ENCODE assay signal across 8 cellular contexts in genomic region chr5:14173419-14174234, GRCh38. TPM values are rescaled to one million over a fixed set of nuclear protein-coding genes. Genes with fewer than 3 reads are reported as not detected.
A peak's percentile ranks its signal among the peaks of the same experiment; 100 is the strongest.
DNase-seq lines count a peak whose midpoint lies in the region; ATAC-seq and TF ChIP-seq lines count a peak whose summit lies in the region.
"Had no signal": no experiment of that assay in that cellular context is flagged by ENCODE, and none has a peak within 500 bp of the region (broad histone marks: within the 10 kb centered on the region; RNA-seq: fewer than 3 reads in every experiment).

No MANE protein-coding gene starts in this region.

- H3K9me3 ChIP-seq in endodermal cell (ENCODE audit: control insufficient read depth, low read length) (no peaks in the 10 kb centered on the region), sigmoid colon (no peaks in the 10 kb centered on the region), MG63 (no peaks in the 10 kb centered on the region), adrenal gland (replicated peaks in 1 of 3) (no peaks in the 10 kb centered on the region)

- TF ChIP-seq POLR2A in sigmoid colon (IDR thresholded peaks at IDR 0.05): no peak
- no peak for TF ChIP-seq POLR2A in adrenal gland (IDR thresholded peaks at IDR 0.05)

- intact Hi-C loops in sigmoid colon (cut with DNase I): no loop called here
- intact Hi-C loops in adrenal gland (cut with DNase I): no loop called here

- H3K36me3 ChIP-seq in endodermal cell (ENCODE audit: control insufficient read depth, insufficient read depth, low read length) (no peaks in the 10 kb centered on the region), sigmoid colon (no peaks in the 10 kb centered on the region), MG63 (peaks cover 34% of the 10 kb centered on the region), adrenal gland (replicated peaks in 1 of 2) (no peaks in the 10 kb centered on the region)

- peak; percentile 7 for ATAC-seq in GM21423 (IDR thresholded peaks at IDR 0.05; ENCODE audit: unreplicated experiment)
- ATAC-seq in HG02970 (IDR thresholded peaks at IDR 0.05; ENCODE audit: low FRiP score, unreplicated experiment): no peak

- DNase-seq in HL-60 (ENCODE audit: low read depth in 1 of 2, low spot score in 1 of 2): no peak
- no peak for DNase-seq in endodermal cell
- DNase-seq in sigmoid colon: no peak
- DNase-seq in MG63: no peak
- DNase-seq in adrenal gland: no peak
- DNase-seq: activated naive CD8-positive, alpha-beta T cell treated with anti-CD3 and anti-CD28 coated beads, Interleukin-2, amount 10 ng/mL, durations not matched to agents 7 days and 5 days had no signal

- 76% methylated on average over 8 to 14 of the region's 14 CpGs for WGBS in endodermal cell (ENCODE audit: insufficient coverage in 1 of 2, insufficient read length in 1 of 2), 2 experiments
- WGBS in sigmoid colon, 2 donors: 70 to 73% methylated on average over 14 of the region's 14 CpGs
- WGBS in adrenal gland, 4 donors: 77 to 83% (median 79%) methylated on average over 14 of the region's 14 CpGs

- H3K27ac ChIP-seq in HL-60 (replicated peaks) (peak overlapping the region; percentile 81), endodermal cell (ENCODE audit: low read depth, low read length) (peak overlapping the region; percentile 62), sigmoid colon (peak overlapping the region in 3 of 4 donors; percentile 29 to 53 (median 33)), adrenal gland (peak overlapping the region in 1 of 5 donors; percentile 7)

- peak overlapping the region; percentile 3 for H3K9ac ChIP-seq in endodermal cell (ENCODE audit: extremely low read depth, low read length, poor library complexity, severe bottlenecking)

- H3K27ac Mint-ChIP-seq in endodermal cell: peak overlapping the region; percentile 80
- H3K27ac Mint-ChIP-seq: activated naive CD8-positive, alpha-beta T cell treated with anti-CD3 and anti-CD28 coated beads, Interleukin-2, amount 10 ng/mL, durations not matched to agents 7 days and 5 days had no signal

- peaks cover 57% of the 10 kb centered on the region for H3K4me1 Mint-ChIP-seq in endodermal cell

- H3K27me3 ChIP-seq in HL-60 (ENCODE audit: insufficient read depth, poor library complexity, severe bottlenecking) (no peaks in the 10 kb centered on the region), endodermal cell (ENCODE audit: control insufficient read depth, insufficient read depth, low read length, poor library complexity, severe bottlenecking) (no peaks in the 10 kb centered on the region), sigmoid colon (no peaks in the 10 kb centered on the region), MG63 (no peaks in the 10 kb centered on the region), adrenal gland (no peaks in the 10 kb centered on the region)

- H3K36me3 Mint-ChIP-seq in endodermal cell (ENCODE audit: low read depth): no peaks in the 10 kb centered on the region

- peaks cover 15% of the 10 kb centered on the region for H3K4me1 ChIP-seq in endodermal cell (ENCODE audit: control insufficient read depth, insufficient read depth, low read length)
- H3K4me1 ChIP-seq in sigmoid colon: peaks cover 0 to 84% (median 65%) of the 10 kb centered on the region in 4 donors
- peaks cover 0 to 44% of the 10 kb centered on the region in 2 donors for H3K4me1 ChIP-seq in adrenal gland (replicated peaks in 1 of 2)

- peak overlapping the region; percentile 8 for H3K4me3 Mint-ChIP-seq in endodermal cell
- H3K4me3 Mint-ChIP-seq: activated naive CD8-positive, alpha-beta T cell treated with anti-CD3 and anti-CD28 coated beads, Interleukin-2, amount 10 ng/mL, durations not matched to agents 7 days and 5 days had no signal

- no peak for TF ChIP-seq EP300 in sigmoid colon (IDR thresholded peaks at IDR 0.05)

- no peaks in the 10 kb centered on the region for H3K9me3 Mint-ChIP-seq in endodermal cell
- H3K9me3 Mint-ChIP-seq: activated naive CD8-positive, alpha-beta T cell treated with anti-CD3 and anti-CD28 coated beads, Interleukin-2, amount 10 ng/mL, durations not matched to agents 7 days and 5 days had no signal

- no peak for TF ChIP-seq CTCF in HL-60 (IDR thresholded peaks at IDR 0.05; ENCODE audit: insufficient read depth, low read length)
- TF ChIP-seq CTCF in endodermal cell (conservative IDR thresholded peaks at IDR 0.05): no peak
- no peak for TF ChIP-seq CTCF in sigmoid colon (IDR thresholded peaks at IDR 0.05)
- no peak for TF ChIP-seq CTCF in adrenal gland (IDR thresholded peaks at IDR 0.05)

- no peaks in the 10 kb centered on the region for H3K27me3 Mint-ChIP-seq in endodermal cell (ENCODE audit: insufficient read depth)

- H3K4me3 ChIP-seq in HL-60 (replicated peaks; ENCODE audit: insufficient read depth, low read length): no peak overlapping the region
- H3K4me3 ChIP-seq in endodermal cell (ENCODE audit: low read length): peak overlapping the region; percentile 38
- no peak overlapping the region for H3K4me3 ChIP-seq in sigmoid colon
- no peak overlapping the region for H3K4me3 ChIP-seq in MG63
- H3K4me3 ChIP-seq in adrenal gland: no peak overlapping the region

RNA-seq across cellular contexts. Expression of gene TRIO, which starts 30.5 kb away (rescaled TPM):
- 100 to 1,000 TPM in 1 of 2 donors, 10 to 100 TPM in 1; 88.3 to 109 TPM for total RNA-seq in endodermal cell
- polyA plus RNA-seq in endodermal cell (2013, experiment 1 of 2): 56.6 TPM
- 54.0 TPM for polyA plus RNA-seq in endodermal cell (2013, experiment 2 of 2)
- 100 to 1,000 TPM; 119 to 300 (median 181) TPM for total RNA-seq in sigmoid colon
- 10 to 100 TPM; 34.8 to 56.4 (median 53.2) TPM for polyA plus RNA-seq in sigmoid colon
- total RNA-seq in MG63 (2014; rRNA removed; shearing (Covaris generic); ENCODE audit: low replicate concordance): 123 and 124 TPM in 2 replicates
- total RNA-seq in adrenal gland: 100 to 1,000 TPM in 1 of 8 donors, 10 to 100 TPM in 7; 41.1 to 108 (median 72.4) TPM
- 100 to 1,000 TPM in 1 of 3 donors, 10 to 100 TPM in 2; 27.3 to 109 (median 58.9) TPM for polyA plus RNA-seq in adrenal gland
